10 cellular contexts compared by ENCODE assay signal in genomic region chr6:37442416-37443218, GRCh38. TPM values are rescaled to one million over a fixed set of nuclear protein-coding genes. Genes with fewer than 3 reads are reported as not detected.
DNase-seq lines count a peak whose midpoint lies in the region; ATAC-seq and TF ChIP-seq lines count a peak whose summit lies in the region.
"Had no signal": no experiment of that assay in that cellular context is flagged by ENCODE, and none has a peak within 500 bp of the region (broad histone marks: within the 10 kb centered on the region; RNA-seq: fewer than 3 reads in every experiment).

No MANE protein-coding gene starts in this region.

- no peaks in the 10 kb centered on the region for H3K9me3 ChIP-seq in left ventricle myocardium inferior (replicated peaks)
- no peaks in the 10 kb centered on the region for H3K9me3 ChIP-seq in skeletal muscle tissue (ENCODE audit: control insufficient read depth in 3 of 3, low read length in 3 of 3)

- no peaks in the 10 kb centered on the region for H3K9me3 Mint-ChIP-seq in HFFc6
- H3K9me3 Mint-ChIP-seq in activated CD4-positive, alpha-beta memory T cell treated with anti-CD3 and anti-CD28 coated beads for 36 hours: no peaks in the 10 kb centered on the region

- H3K27me3 ChIP-seq in left ventricle myocardium inferior (ENCODE audit: low read depth): no peaks in the 10 kb centered on the region
- H3K27me3 ChIP-seq in skeletal muscle tissue (ENCODE audit: control insufficient read depth in 3 of 3, insufficient read depth in 3 of 3, low read length in 3 of 3): no peaks in the 10 kb centered on the region

- DNase-seq in HFFc6: no peak
- DNase-seq in activated CD4-positive, alpha-beta memory T cell treated with anti-CD3 and anti-CD28 coated beads for 36 hours: no peak
- no peak for DNase-seq in left ventricle myocardium inferior
- DNase-seq in kidney tubule cell (ENCODE audit: low spot score): no peak
- no peak for DNase-seq in AML-193 (lab: John Stamatoyannopoulos, UW)
- DNase-seq: mammary epithelial cell, NCI-H1417 treated with DMSO at 0.1 percent for 48 hours had no signal

- intact Hi-C loops in activated CD4-positive, alpha-beta memory T cell treated with anti-CD3 and anti-CD28 coated beads for 36 hours (cut with micrococcal nuclease): loop anchor here (1.0 kb wide), 1 partner anchor 9 kb away; the partner anchor contains the start of gene CMTR1
- intact Hi-C loops in left ventricle myocardium inferior (cut with micrococcal nuclease): no loop called here

- CTCF ChIA-PET in activated CD4-positive, alpha-beta memory T cell treated with anti-CD3 and anti-CD28 coated beads for 36 hours (lab: Charles Lee): interaction anchor here (1.4 kb wide), 1 partner anchor 9 kb away, joined by 3 read pairs; no protein-coding TSS in a partner anchor

- H3K9ac ChIP-seq in skeletal muscle tissue (ENCODE audit: low read depth in 1 of 3, low read length in 3 of 3): peak overlapping the region in 1 of 3 donors; percentile 45

- H3K27ac ChIP-seq in left ventricle myocardium inferior (replicated peaks) (peak overlapping the region; percentile 79), skeletal muscle tissue (ENCODE audit: low read depth, low read length) (peak overlapping the region; percentile 12)

- peak overlapping the region; percentile 49 for H3K4me3 ChIP-seq in left ventricle myocardium inferior
- H3K4me3 ChIP-seq in skeletal muscle tissue (ENCODE audit: low read length in 3 of 3): peak overlapping the region in 1 of 3 donors; percentile 38

- peaks cover 22% of the 10 kb centered on the region for H3K4me1 Mint-ChIP-seq in HFFc6 (ENCODE audit: low read depth)
- H3K4me1 Mint-ChIP-seq in activated CD4-positive, alpha-beta memory T cell treated with anti-CD3 and anti-CD28 coated beads for 36 hours (ENCODE audit: low read depth): peaks cover 39% of the 10 kb centered on the region

- TF ChIP-seq CTCF in HFFc6 (IDR thresholded peaks at IDR 0.05) (no peak), left ventricle myocardium inferior (IDR thresholded peaks at IDR 0.05; ENCODE audit: borderline replicate concordance) (no peak)

- H3K4me1 ChIP-seq in left ventricle myocardium inferior (peaks cover 65% of the 10 kb centered on the region), skeletal muscle tissue (ENCODE audit: control insufficient read depth in 3 of 3, insufficient read depth in 3 of 3, low read length in 3 of 3) (peaks cover 0 to 3% (median 0%) of the 10 kb centered on the region in 3 donors)

- H3K27me3 Mint-ChIP-seq in HFFc6 (ENCODE audit: insufficient read depth): no peaks in the 10 kb centered on the region
- no peaks in the 10 kb centered on the region for H3K27me3 Mint-ChIP-seq in activated CD4-positive, alpha-beta memory T cell treated with anti-CD3 and anti-CD28 coated beads for 36 hours

- POLR2A ChIA-PET in activated CD4-positive, alpha-beta memory T cell treated with anti-CD3 and anti-CD28 coated beads for 36 hours (lab: Charles Lee): interaction anchor here (1.2 kb wide), 1 partner anchor 9 kb away, joined by 10 read pairs; the partner anchor contains the start of gene CMTR1

- H3K27ac Mint-ChIP-seq in HFFc6: peak overlapping the region; percentile 41
- peak overlapping the region; percentile 85 for H3K27ac Mint-ChIP-seq in activated CD4-positive, alpha-beta memory T cell treated with anti-CD3 and anti-CD28 coated beads for 36 hours

- peaks cover 48% of the 10 kb centered on the region for H3K36me3 ChIP-seq in left ventricle myocardium inferior
- H3K36me3 ChIP-seq in skeletal muscle tissue (ENCODE audit: control insufficient read depth in 3 of 3, insufficient read depth in 3 of 3, low read length in 3 of 3): peaks cover 19 to 49% (median 22%) of the 10 kb centered on the region in 3 donors

- no peak for ATAC-seq in HG02642 (IDR thresholded peaks at IDR 0.05; ENCODE audit: poor library complexity, unreplicated experiment)
- no peak for ATAC-seq in GM18511 (IDR thresholded peaks at IDR 0.05; ENCODE audit: unreplicated experiment)

- peak overlapping the region; percentile 44 for H3K4me3 Mint-ChIP-seq in HFFc6
- H3K4me3 Mint-ChIP-seq in activated CD4-positive, alpha-beta memory T cell treated with anti-CD3 and anti-CD28 coated beads for 36 hours: peak overlapping the region; percentile 58

- H3K36me3 Mint-ChIP-seq in HFFc6 (ENCODE audit: low read depth): peaks cover 30% of the 10 kb centered on the region
- peaks cover 49% of the 10 kb centered on the region for H3K36me3 Mint-ChIP-seq in activated CD4-positive, alpha-beta memory T cell treated with anti-CD3 and anti-CD28 coated beads for 36 hours

RNA-seq across cellular contexts. Expression of gene CMTR1, which starts 9.6 kb away (rescaled TPM):
- total RNA-seq in HFFc6 (2021; fragmentation: NEBNext Ultra II Directional; extraction: Animal tissue kit (Norgen Biotek cat#: 25700)): 10 to 100 TPM; 36.1 to 42.2 (median 37.6) TPM
- 10 to 100 TPM; 69.2 to 70.1 TPM for total RNA-seq in activated CD4-positive, alpha-beta memory T cell treated with anti-CD3 and anti-CD28 coated beads for 36 hours
- 34.4 TPM for total RNA-seq in left ventricle myocardium inferior
- total RNA-seq in skeletal muscle tissue: 29.2 TPM

RNA-seq across cellular contexts. Expression of gene CCDC167, which starts 57.1 kb away (rescaled TPM):
- 10 to 100 TPM; 19.0 to 23.8 (median 22.4) TPM for total RNA-seq in HFFc6 (2021; fragmentation: NEBNext Ultra II Directional; extraction: Animal tissue kit (Norgen Biotek cat#: 25700))
- total RNA-seq in activated CD4-positive, alpha-beta memory T cell treated with anti-CD3 and anti-CD28 coated beads for 36 hours: 10 to 100 TPM; 60.4 to 65.2 TPM
- total RNA-seq in left ventricle myocardium inferior (28.1 TPM), skeletal muscle tissue (16.2 TPM)
